Comparison of ENCODE assay signal across 11 cellular contexts in genomic region chr16:66250686-66251405, GRCh38.
DNase-seq lines count a peak whose midpoint lies in the region; ATAC-seq, FAIRE-seq and TF ChIP-seq lines count a peak whose summit lies in the region.
"Had no signal": no experiment of that assay in that cellular context is flagged by ENCODE, and none has a peak within 500 bp of the region (broad histone marks: within the 10 kb centered on the region; RNA-seq: fewer than 3 reads in every experiment).

No MANE protein-coding gene starts in this region.

- no peak overlapping the region for H3K4me3 ChIP-seq in heart left ventricle

- 16 to 23% (median 20%) methylated on average over 10 of the region's 10 CpGs for WGBS in heart left ventricle, 4 donors

- DNase-seq in EH (ENCODE audit: low read depth) (peak; percentile 87), heart left ventricle (peak in 4 of 5 donors; percentile 55 to 83 (median 64)), pons (ENCODE audit: low spot score) (peak; percentile 93), GM19239 (ENCODE audit: insufficient read length, low spot score) (no peak), NCI-H1417 (lab: John Stamatoyannopoulos, UW) (no peak), NCI-H345 (lab: John Stamatoyannopoulos, UW) (no peak)
- DNase-seq: activated effector memory CD4-positive, alpha-beta T cell treated with Interleukin-2 at 50 U/mL for 16 hours; COR-L47 had no signal

- no peak for TF ChIP-seq CTCF in heart left ventricle (IDR thresholded peaks at IDR 0.05)

- intact Hi-C loops in heart left ventricle (cut with DNase I) = no loop called here

- H3K27me3 ChIP-seq in heart left ventricle = no peaks in the 10 kb centered on the region

- H3K4me1 ChIP-seq in heart left ventricle = peaks cover 0 to 39% (median 15%) of the 10 kb centered on the region in 12 donors

- H3K9me3 ChIP-seq in heart left ventricle = peaks cover 0 to 4% (median 0%) of the 10 kb centered on the region in 12 donors

- peak; percentile 56 to 76 (median 74) for ATAC-seq in heart left ventricle
- no peak for ATAC-seq in GM19455 (IDR thresholded peaks at IDR 0.05; ENCODE audit: unreplicated experiment)

- no peak for TF ChIP-seq POLR2A in heart left ventricle (IDR thresholded peaks at IDR 0.05)

- FAIRE-seq in GM19239 (lab: Jason Lieb, UNC) = no peak
- FAIRE-seq: islet of Langerhans had no signal

- no peaks in the 10 kb centered on the region for H3K36me3 ChIP-seq in heart left ventricle

- peak overlapping the region; percentile 67 for H3K27ac ChIP-seq in angular gyrus (ENCODE audit: low read depth, low read length)
- peak overlapping the region in 11 of 12 donors; percentile 8 to 59 (median 40) for H3K27ac ChIP-seq in heart left ventricle

Comparison
In these comparisons a context has a peak if more than half of its experiments do, and no peak if none do; other contexts are left out.
1. DNase-seq: peak in EH (single experiment), heart left ventricle (4 of 5) and pons (single experiment); none in GM19239 (single experiment), NCI-H1417 (0 of 3) and NCI-H345 (single experiment).